In genomic region chr1:43285269-43285986, GRCh38 we compare ENCODE assay signal across 11 cellular contexts. TPM values are rescaled to one million over a fixed set of nuclear protein-coding genes. Genes with fewer than 3 reads are reported as not detected.
DNase-seq lines count a peak whose midpoint lies in the region; TF ChIP-seq lines count a peak whose summit lies in the region.
"Had no signal": no experiment of that assay in that cellular context is flagged by ENCODE, and none has a peak within 500 bp of the region (broad histone marks: within the 10 kb centered on the region; RNA-seq: fewer than 3 reads in every experiment).

Gene C1orf210 (minus strand): TSS chr1:43285581. CDS start chr1:43283270, 2,311 bp downstream.

- intact Hi-C loops in uterus (cut with DNase I; ENCODE audit: low total_unique reads), result no loop called here

- no peaks in the 10 kb centered on the region for H3K36me3 Mint-ChIP-seq in neural progenitor cell

- TF ChIP-seq CTCF in neural progenitor cell (IDR thresholded peaks at IDR 0.05), result peak; percentile 27
- TF ChIP-seq CTCF in uterus (IDR thresholded peaks at IDR 0.05), result no peak

- peaks cover 17% of the 10 kb centered on the region for H3K4me1 Mint-ChIP-seq in neural progenitor cell

- H3K27me3 ChIP-seq in neural progenitor cell, result no peaks in the 10 kb centered on the region
- no peaks in the 10 kb centered on the region for H3K27me3 ChIP-seq in uterus

- H4K20me1 ChIP-seq in neural progenitor cell (ENCODE audit: low read depth), result no peaks in the 10 kb centered on the region

- H3F3A ChIP-seq in neural progenitor cell (ENCODE audit: low read depth), result no peaks in the 10 kb centered on the region

- peak within 1 kb of the TSS; percentile 45 for H3K27ac ChIP-seq in epithelial cell of prostate
- no peak within 1 kb of the TSS for H3K27ac ChIP-seq in neural progenitor cell
- H3K27ac ChIP-seq in uterus, result no peak within 1 kb of the TSS
- H3K27ac ChIP-seq: HL-60 had no signal

- peak within 1 kb of the TSS; percentile 61 for H3K4me2 ChIP-seq in neural progenitor cell

- peak within 1 kb of the TSS; percentile 13 for H2AFZ ChIP-seq in neural progenitor cell (replicated peaks)

- peak within 1 kb of the TSS; percentile 7 for H3K4me3 ChIP-seq in neural progenitor cell
- no peak within 1 kb of the TSS for H3K4me3 ChIP-seq in uterus

- peak within 1 kb of the TSS; percentile 78 for H3K27ac Mint-ChIP-seq in neural progenitor cell

- H3K9me3 Mint-ChIP-seq in neural progenitor cell, result peaks cover 2% of the 10 kb centered on the region

- H3K9me3 ChIP-seq in neural progenitor cell (ENCODE audit: low read depth) (no peaks in the 10 kb centered on the region), uterus (no peaks in the 10 kb centered on the region)

- DNase-seq in DMS79 treated with DMSO at 0.1 percent for 48 hours (lab: John Stamatoyannopoulos, UW), result peak; percentile 89
- DNase-seq in NCI-H2107 (lab: John Stamatoyannopoulos, UW), result peak; percentile 74
- peak; percentile 45 for DNase-seq in epithelial cell of prostate (ENCODE audit: low read depth, low spot score)
- peak; percentile 34 for DNase-seq in neural progenitor cell (ENCODE audit: low spot score)
- DNase-seq in RKO (ENCODE audit: low spot score), result no peak
- DNase-seq in AML-193 (lab: John Stamatoyannopoulos, UW), result no peak
- no peak for DNase-seq in dedifferentiated amniotic fluid mesenchymal stem cell (ENCODE audit: extremely low spot score)
- no peak for DNase-seq in uterus
- DNase-seq: hippocampal formation had no signal

- peaks cover 2% of the 10 kb centered on the region for H3K27me3 Mint-ChIP-seq in neural progenitor cell (ENCODE audit: insufficient read depth, low read depth)

- no peaks in the 10 kb centered on the region for H3K36me3 ChIP-seq in neural progenitor cell
- H3K36me3 ChIP-seq in uterus, result no peaks in the 10 kb centered on the region

- no peak within 1 kb of the TSS for H3K4me3 Mint-ChIP-seq in neural progenitor cell

- no peak for TF ChIP-seq POLR2A in uterus (IDR thresholded peaks at IDR 0.05)

- H3K4me1 ChIP-seq in neural progenitor cell, result peaks cover 13% of the 10 kb centered on the region
- no peaks in the 10 kb centered on the region for H3K4me1 ChIP-seq in uterus

- no peaks in the 10 kb centered on the region for H3K79me2 ChIP-seq in neural progenitor cell (ENCODE audit: low read depth)

- no peak within 1 kb of the TSS for H3K9ac ChIP-seq in neural progenitor cell

RNA-seq across cellular contexts. Expression of gene C1orf210, which starts in this region (rescaled TPM):
- total RNA-seq in neural progenitor cell (ENCODE audit: low replicate concordance), result not detected in 2 replicates
- under 1 TPM in 1 of 4 donors, not detected in 3; 0.62 TPM for total RNA-seq in uterus
- total RNA-seq: T-helper 1 cell treated with Interleukin-12 subunit alpha and Interleukin-12 subunit beta and Interleukin-4 antibody, amounts not matched to agents 30 ng/mL and 1 ng/mL, for 36 hours had no signal

Comparison
In these comparisons a context has a peak if more than half of its experiments do, and no peak if none do; other contexts are left out.
1. Peak in DNase-seq, H3K4me3 ChIP-seq and H3K4me2 ChIP-seq in neural progenitor cell; RNA of the gene not detected or under 1 TPM.
2. DNase-seq: peak in DMS79 treated with DMSO at 0.1 percent for 48 hours (single experiment), NCI-H2107 (single experiment) and epithelial cell of prostate (single experiment); none in RKO (single experiment), AML-193 (0 of 2), dedifferentiated amniotic fluid mesenchymal stem cell (single experiment) and uterus (0 of 2).